Comparison of ENCODE assay signal across 9 cellular contexts in the genomic region with DNA sequence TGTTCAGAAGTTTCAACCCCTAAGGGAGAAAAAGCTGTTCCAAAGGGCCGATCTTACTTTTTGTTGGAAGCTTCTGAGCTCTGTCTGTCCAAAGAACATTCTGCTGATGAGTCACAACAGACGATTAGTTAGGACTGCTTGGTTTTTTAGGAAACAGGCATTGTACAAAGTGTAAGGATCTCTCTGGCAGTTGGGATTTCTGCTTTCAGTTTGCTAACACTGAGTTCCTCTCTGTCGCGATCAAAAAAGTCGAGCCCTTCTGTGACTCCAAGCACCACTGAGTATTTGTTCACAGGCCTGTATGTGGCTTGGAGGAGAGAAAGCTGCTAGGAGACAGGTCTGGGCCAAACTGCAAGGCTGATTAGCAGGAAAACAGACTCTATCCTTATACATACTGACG.
DNase-seq lines count a peak whose midpoint lies in the region; ATAC-seq, FAIRE-seq and TF ChIP-seq lines count a peak whose summit lies in the region.
"Had no signal": no experiment of that assay in that cellular context is flagged by ENCODE, and none has a peak within 500 bp of the region (broad histone marks: within the 10 kb centered on the region; RNA-seq: fewer than 3 reads in every experiment).

No MANE protein-coding gene starts in this region.

- TF ChIP-seq POLR2A in K562 (conservative IDR thresholded peaks at IDR 0.05), result no peak

- no peak for FAIRE-seq in K562 (lab: Jason Lieb, UNC)

- H4K20me1 ChIP-seq in K562 (replicated peaks; ENCODE audit: control insufficient read depth, insufficient read depth, low read length) (no peaks in the 10 kb centered on the region), hepatocyte (ENCODE audit: insufficient read depth, poor library complexity, severe bottlenecking) (no peaks in the 10 kb centered on the region)

- H2AFZ ChIP-seq in K562 (ENCODE audit: low read depth, low read length) (no peak overlapping the region), hepatocyte (peak overlapping the region; percentile 12)

- H3K27me3 Mint-ChIP-seq in activated CD8-positive, alpha-beta T cell treated with anti-CD3 and anti-CD28 coated beads, Interleukin-2, amount 10 ng/mL, durations not matched to agents 7 days and 5 days (ENCODE audit: low read depth), result peaks cover 5% of the 10 kb centered on the region

- H3K79me2 ChIP-seq in K562 (ENCODE audit: control insufficient read depth, insufficient read depth, low read length) (no peaks in the 10 kb centered on the region), hepatocyte (no peaks in the 10 kb centered on the region)

- no peak for TF ChIP-seq RAD21 in K562 (CRISPR knock-in tag; conservative IDR thresholded peaks at IDR 0.05 in 1 of 2, IDR thresholded peaks at IDR 0.05 in 1 of 2)

- TF ChIP-seq EP300 in K562 (IDR thresholded peaks at IDR 0.05; ENCODE audit: low read length), result no peak

- no peaks in the 10 kb centered on the region for H3K9me3 Mint-ChIP-seq in activated CD8-positive, alpha-beta T cell treated with anti-CD3 and anti-CD28 coated beads, Interleukin-2, amount 10 ng/mL, durations not matched to agents 7 days and 5 days (ENCODE audit: insufficient read depth)

- no peaks in the 10 kb centered on the region for H3K9me2 ChIP-seq in hepatocyte (replicated peaks; ENCODE audit: insufficient read depth)

- TF ChIP-seq CTCF in K562 (IDR thresholded peaks at IDR 0.05 in 2 of 3, conservative IDR thresholded peaks at IDR 0.05 in 1 of 3; ENCODE audit: insufficient read depth in 2 of 3, low read depth in 1 of 3, low read length in 3 of 3), result no peak
- TF ChIP-seq CTCF in hepatocyte (IDR thresholded peaks at IDR 0.05; ENCODE audit: poor library complexity), result no peak

- peaks cover 3 to 7% of the 10 kb centered on the region in 2 experiments; a peak in 4 of 5 replicates for H3K27me3 ChIP-seq in K562 (ENCODE audit: control insufficient read depth in 2 of 2, insufficient read depth in 2 of 2, low read length in 2 of 2)
- H3K27me3 ChIP-seq in hepatocyte, result no peaks in the 10 kb centered on the region
- no peaks in the 10 kb centered on the region for H3K27me3 ChIP-seq in skeletal muscle satellite cell (ENCODE audit: control insufficient read depth, insufficient read depth, low read length)

- BruUV-seq in K562 (replicated peaks; lab: Mats Ljungman, UMichigan), result no TSS peak

- CTCF ChIA-PET in K562 (lab: Yijun Ruan, JAX; ENCODE audit: low intra/inter-chr PET ratio), result interaction anchor here (0.6 kb wide), 1 partner anchor 130 kb away, joined by 6 read pairs; no protein-coding TSS in a partner anchor
- CTCF ChIA-PET in activated CD8-positive, alpha-beta T cell treated with anti-CD3 and anti-CD28 coated beads, Interleukin-2, amount 10 ng/mL, durations not matched to agents 7 days and 5 days (lab: Charles Lee), result no interaction called here

- no peak overlapping the region for H3K27ac Mint-ChIP-seq in activated CD8-positive, alpha-beta T cell treated with anti-CD3 and anti-CD28 coated beads, Interleukin-2, amount 10 ng/mL, durations not matched to agents 7 days and 5 days

- ATAC-seq in K562 (0 out of 3 replicates have a peak, but pooled peaks have one; percentile 29), HG03108 (IDR thresholded peaks at IDR 0.05; ENCODE audit: unreplicated experiment) (no peak)
- no peak for ATAC-seq in activated CD8-positive, alpha-beta T cell treated with anti-CD3 and anti-CD28 coated beads, Interleukin-2, amount 10 ng/mL, durations not matched to agents 7 days and 5 days

- no peak overlapping the region for H3K4me3 ChIP-seq in K562
- H3K4me3 ChIP-seq in hepatocyte, result no peak overlapping the region
- peak overlapping the region; percentile 62 for H3K4me3 ChIP-seq in skeletal muscle satellite cell (ENCODE audit: low read length)

- H3K36me3 ChIP-seq in K562 (ENCODE audit: control insufficient read depth, insufficient read depth, low read length) (no peaks in the 10 kb centered on the region), hepatocyte (replicated peaks; ENCODE audit: insufficient read depth, low read depth) (no peaks in the 10 kb centered on the region), skeletal muscle satellite cell (ENCODE audit: insufficient read depth, low read length) (no peaks in the 10 kb centered on the region)

- WGBS in K562 (ENCODE audit: insufficient coverage, low coverage, missing lambda C conversion rate), result 13% methylated on average over 6 of the region's 6 CpGs
- WGBS in hepatocyte (ENCODE audit: low lambda C conversion rate, missing lambda C conversion rate), result 23% methylated on average over 6 of the region's 6 CpGs

- no peaks in the 10 kb centered on the region for H3K36me3 Mint-ChIP-seq in activated CD8-positive, alpha-beta T cell treated with anti-CD3 and anti-CD28 coated beads, Interleukin-2, amount 10 ng/mL, durations not matched to agents 7 days and 5 days (ENCODE audit: low read depth)

- H3K27ac ChIP-seq in K562 (ENCODE audit: extremely low read depth, low read depth, low read length) (no peak overlapping the region), hepatocyte (peak overlapping the region; percentile 56)

- in situ Hi-C loops in K562 (cut with MboI), result no loop called here

- H3K9ac ChIP-seq in K562 (ENCODE audit: insufficient read depth in 1 of 2, low read depth in 2 of 2, low read length in 2 of 2), result no peak overlapping the region
- peak overlapping the region; percentile 73 for H3K9ac ChIP-seq in skeletal muscle satellite cell (ENCODE audit: low read depth, low read length)

- H3K4me3 Mint-ChIP-seq in activated CD8-positive, alpha-beta T cell treated with anti-CD3 and anti-CD28 coated beads, Interleukin-2, amount 10 ng/mL, durations not matched to agents 7 days and 5 days, result no peak overlapping the region

- no peaks in the 10 kb centered on the region for H3K4me1 Mint-ChIP-seq in activated CD8-positive, alpha-beta T cell treated with anti-CD3 and anti-CD28 coated beads, Interleukin-2, amount 10 ng/mL, durations not matched to agents 7 days and 5 days (ENCODE audit: low read depth)

- no peaks in the 10 kb centered on the region for H3K9me3 ChIP-seq in K562 (replicated peaks; ENCODE audit: control insufficient read depth, insufficient read depth, low read depth, low read length)
- H3K9me3 ChIP-seq in hepatocyte (ENCODE audit: low read depth), result no peaks in the 10 kb centered on the region
- no peaks in the 10 kb centered on the region for H3K9me3 ChIP-seq in skeletal muscle satellite cell (replicated peaks; ENCODE audit: low read length)

- intact Hi-C loops in K562 (cut with micrococcal nuclease), result no loop called here

- POLR2A ChIA-PET in K562 (lab: Yijun Ruan, JAX), result no interaction called here
- POLR2A ChIA-PET in activated CD8-positive, alpha-beta T cell treated with anti-CD3 and anti-CD28 coated beads, Interleukin-2, amount 10 ng/mL, durations not matched to agents 7 days and 5 days (lab: Charles Lee), result no interaction called here

- no peaks in the 10 kb centered on the region for H3K9me1 ChIP-seq in K562 (ENCODE audit: control insufficient read depth, insufficient read depth, low read length)

- H3K4me2 ChIP-seq in K562 (ENCODE audit: insufficient read depth, low read length) (no peak overlapping the region), hepatocyte (peak overlapping the region; percentile 65), skeletal muscle satellite cell (ENCODE audit: low read length) (peak overlapping the region; percentile 88)

- H3K4me1 ChIP-seq in K562 (replicated peaks in 1 of 2; ENCODE audit: control insufficient read depth in 2 of 2, insufficient read depth in 2 of 2, low read length in 2 of 2) (no peaks in the 10 kb centered on the region), hepatocyte (ENCODE audit: insufficient read depth) (no peaks in the 10 kb centered on the region), skeletal muscle satellite cell (ENCODE audit: control insufficient read depth, insufficient read depth, low read length) (peaks cover 27% of the 10 kb centered on the region)

- DNase-seq in HCEC 1CT (peak; percentile 63), K562 (ENCODE audit: extremely low read depth in 1 of 4, low spot score in 3 of 4) (no peak), hepatocyte (ENCODE audit: low spot score) (peak; percentile 28), NCI-H510A (lab: John Stamatoyannopoulos, UW) (no peak)
- DNase-seq in activated CD8-positive, alpha-beta T cell treated with anti-CD3 and anti-CD28 coated beads, Interleukin-2, amount 10 ng/mL, durations not matched to agents 7 days and 5 days, result no peak
- no peak for DNase-seq in activated CD4-positive, CD25-positive, alpha-beta regulatory T cell (lab: John Stamatoyannopoulos, UW)
- DNase-seq: stimulated activated CD4-positive, alpha-beta T cell treated with anti-CD3 and anti-CD28 coated beads, Interleukin-1b, Interleukin-23, amount 100 ng/mL, for 48 hours had no signal

TF ChIP-seq in K562, 482 proteins besides CTCF, POLR2A, EP300 and RAD21 (continues in another document):
- no peak for TF ChIP-seq ZFP30 (CRISPR knock-in tag; IDR thresholded peaks at IDR 0.05; ENCODE audit: borderline replicate concordance)
- no peak for TF ChIP-seq NUFIP1 (IDR thresholded peaks at IDR 0.05; ENCODE audit: partially characterized antibody)
- no peak for TF ChIP-seq SAFB2 (IDR thresholded peaks at IDR 0.05; ENCODE audit: borderline replicate concordance, low read depth, low read length, severe bottlenecking)
- no peak for TF ChIP-seq MYNN (IDR thresholded peaks at IDR 0.05)
- no peak for TF ChIP-seq MYNN (CRISPR knock-in tag; IDR thresholded peaks at IDR 0.05)
- TF ChIP-seq OTX1 (CRISPR knock-in tag; IDR thresholded peaks at IDR 0.05), result no peak
- TF ChIP-seq FUS (optimal IDR thresholded peaks at IDR 0.05; ENCODE audit: low read depth, low read length), result no peak
- TF ChIP-seq BRD9 (IDR thresholded peaks at IDR 0.05; ENCODE audit: low read depth, partially characterized antibody), result no peak
- no peak for TF ChIP-seq FOXP1 (CRISPR knock-in tag; IDR thresholded peaks at IDR 0.05)
- TF ChIP-seq NFYB (IDR thresholded peaks at IDR 0.05; ENCODE audit: extremely low read depth, insufficient read length), result no peak
- TF ChIP-seq, protein P1, sequence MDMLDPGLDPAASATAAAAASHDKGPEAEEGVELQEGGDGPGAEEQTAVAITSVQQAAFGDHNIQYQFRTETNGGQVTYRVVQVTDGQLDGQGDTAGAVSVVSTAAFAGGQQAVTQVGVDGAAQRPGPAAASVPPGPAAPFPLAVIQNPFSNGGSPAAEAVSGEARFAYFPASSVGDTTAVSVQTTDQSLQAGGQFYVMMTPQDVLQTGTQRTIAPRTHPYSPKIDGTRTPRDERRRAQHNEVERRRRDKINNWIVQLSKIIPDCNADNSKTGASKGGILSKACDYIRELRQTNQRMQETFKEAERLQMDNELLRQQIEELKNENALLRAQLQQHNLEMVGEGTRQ (CRISPR knock-in tag; IDR thresholded peaks at IDR 0.05), result no peak
- TF ChIP-seq MTA3 (IDR thresholded peaks at IDR 0.05; ENCODE audit: borderline replicate concordance), result no peak
- no peak for TF ChIP-seq HNRNPUL1 (IDR thresholded peaks at IDR 0.05; ENCODE audit: low read length)

Comparison
In these comparisons a context has a peak if more than half of its experiments do, and no peak if none do; other contexts are left out.
1. DNase-seq: peak in HCEC 1CT (single experiment) and hepatocyte (single experiment); none in K562 (0 of 4), activated CD8-positive, alpha-beta T cell treated with anti-CD3 and anti-CD28 coated beads, Interleukin-2, amount 10 ng/mL, durations not matched to agents 7 days and 5 days (single experiment), activated CD4-positive, CD25-positive, alpha-beta regulatory T cell (0 of 4) and NCI-H510A (single experiment).